In genomic region chr15:90836296-90836871, GRCh38 we compare ENCODE assay signal across 1 cellular context.
TF ChIP-seq lines count a peak whose summit lies in the region.

No MANE protein-coding gene starts in this region.

TF ChIP-seq in K562, 482 proteins besides CTCF, POLR2A, EP300 and RAD21 (continued from another document):
- no peak for TF ChIP-seq RREB1 (CRISPR knock-in tag; IDR thresholded peaks at IDR 0.05)
- TF ChIP-seq BRD9 (IDR thresholded peaks at IDR 0.05; ENCODE audit: low read depth, partially characterized antibody): no peak
- TF ChIP-seq TAL1 (IDR thresholded peaks at IDR 0.05): 0 out of 2 replicates have a peak, but pooled peaks have one; percentile 14
- TF ChIP-seq MNT (conservative IDR thresholded peaks at IDR 0.05): peak in 1 of 2 experiments; percentile 68; a peak in 2 of 4 replicates
- 0 out of 2 replicates have a peak, but pooled peaks have one; percentile 47 for TF ChIP-seq ZNF589 (CRISPR knock-in tag; IDR thresholded peaks at IDR 0.05; ENCODE audit: low read depth)
- TF ChIP-seq PKNOX1 (IDR thresholded peaks at IDR 0.05): 0 out of 2 replicates have a peak, but pooled peaks have one; percentile 14
- peak; percentile 64; the same call in 1 of the 2 replicates for TF ChIP-seq ATF7 (IDR thresholded peaks at IDR 0.05)
- TF ChIP-seq SMARCC2 (IDR thresholded peaks at IDR 0.05; ENCODE audit: low read depth): peak; percentile 73; the same call in 1 of the 2 replicates
- peak; percentile 72 for TF ChIP-seq TFAP4 (CRISPR knock-in tag; IDR thresholded peaks at IDR 0.05; ENCODE audit: borderline replicate concordance)
- peak; percentile 16 for TF ChIP-seq MEIS2 (IDR thresholded peaks at IDR 0.05; ENCODE audit: partially characterized antibody)
- 0 out of 2 replicates have a peak, but pooled peaks have one; percentile 12 for TF ChIP-seq MTA2 (IDR thresholded peaks at IDR 0.05; ENCODE audit: low read depth)
TF ChIP-seq in K562: peak in this region for 51.
